ENCODE assay signal across 20 cellular contexts in the genomic region with DNA sequence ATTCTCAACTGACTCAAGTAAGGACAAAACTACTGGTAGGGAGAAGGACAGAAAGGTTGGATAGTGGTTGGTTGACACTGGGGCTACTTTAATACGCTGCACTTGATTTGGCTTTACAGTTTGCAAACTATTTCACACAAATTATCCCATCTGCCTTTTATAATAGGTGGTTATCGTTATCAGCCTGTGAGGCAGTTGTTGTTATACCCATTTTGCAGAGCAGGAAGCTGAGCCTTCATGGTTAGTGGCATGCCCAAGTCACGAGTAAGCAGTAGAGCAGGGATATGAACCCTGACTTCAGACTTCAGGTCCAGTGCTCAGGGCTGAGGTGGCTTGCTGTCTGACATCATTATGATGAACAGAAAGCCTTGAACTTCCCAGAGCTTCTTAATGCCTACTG. TPM values are rescaled to one million over a fixed set of nuclear protein-coding genes. Genes with fewer than 3 reads are reported as not detected.
DNase-seq lines count a peak whose midpoint lies in the region; ATAC-seq, FAIRE-seq and TF ChIP-seq lines count a peak whose summit lies in the region.
"Had no signal": no experiment of that assay in that cellular context is flagged by ENCODE, and none has a peak within 500 bp of the region (broad histone marks: within the 10 kb centered on the region; RNA-seq: fewer than 3 reads in every experiment).

No MANE protein-coding gene starts in this region.

- dilution Hi-C loops in keratinocyte (cut with MboI; ENCODE audit: extremely low pct_ligation_motif_present, low sequenced_read_pairs), result no loop called here

- peak overlapping the region in 1 of 3 experiments; percentile 17; a peak in 1 of 7 replicates for H3K27ac Mint-ChIP-seq in H9
- H3K27ac Mint-ChIP-seq: progenitor cell of endocrine pancreas; T-helper 1 cell treated with Interleukin-12 subunit alpha and Interleukin-12 subunit beta and Interleukin-4 antibody, amounts not matched to agents 30 μg/mL and 1 μg/mL, for 36 hours had no signal

- H3K4me3 ChIP-seq in SJSA1, result no peak overlapping the region
- no peak overlapping the region for H3K4me3 ChIP-seq in keratinocyte (ENCODE audit: control insufficient read depth in 2 of 3, extremely low read depth in 1 of 3, insufficient read depth in 2 of 3, low read depth in 1 of 3, low read length in 3 of 3)
- H3K4me3 ChIP-seq in stomach smooth muscle (ENCODE audit: low read length in 2 of 2), result no peak overlapping the region
- H3K4me3 ChIP-seq: BLaER1 treated with 17β-estradiol and CSF1 and Interleukin-3, amounts not matched to agents 10 nM and 100 nM; body of pancreas; SK-N-MC; uterus had no signal

- H3K27me3 Mint-ChIP-seq in H9 (ENCODE audit: low read depth), result peaks cover 54% of the 10 kb centered on the region

- H4K5ac ChIP-seq in H9 (ENCODE audit: insufficient read length, low read depth, low read length), result no peak overlapping the region

- no peak overlapping the region for H3T11ph ChIP-seq in H9 (ENCODE audit: low read length)

- no peak overlapping the region for H2BK5ac ChIP-seq in H9 (ENCODE audit: insufficient read length, low read length)

- no peak overlapping the region for H2BK15ac ChIP-seq in H9 (ENCODE audit: low read depth, low read length)

- H3K9me3 ChIP-seq in H9 (ENCODE audit: control insufficient read depth, low read depth, low read length) (no peaks in the 10 kb centered on the region), SJSA1 (replicated peaks) (0 out of 2 replicates have a peak, but pooled peaks cover 2% of the 10 kb centered on the region), keratinocyte (ENCODE audit: control insufficient read depth, low read depth, low read length) (no peaks in the 10 kb centered on the region), stomach smooth muscle (ENCODE audit: control insufficient read depth in 2 of 2, low read length in 2 of 2) (no peaks in the 10 kb centered on the region)
- H3K9me3 ChIP-seq: BLaER1 treated with 17β-estradiol and CSF1 and Interleukin-3, amounts not matched to agents 10 nM and 100 nM; body of pancreas; uterus had no signal

- H4K91ac ChIP-seq in H9 (ENCODE audit: insufficient read length, low read depth, low read length), result no peak overlapping the region

- H3K27ac ChIP-seq in H9 (ENCODE audit: insufficient read length, low read depth, low read length) (no peak overlapping the region), SJSA1 (peak overlapping the region; percentile 7; the same call in 1 of the 2 replicates), keratinocyte (ENCODE audit: control insufficient read depth, insufficient read depth, low read length) (no peak overlapping the region), stomach smooth muscle (ENCODE audit: low read length) (peak overlapping the region; percentile 88)
- H3K27ac ChIP-seq: BLaER1 treated with 17β-estradiol and CSF1 and Interleukin-3, amounts not matched to agents 10 nM and 100 nM had no signal

- peaks cover 68% of the 10 kb centered on the region for H3K36me3 ChIP-seq in SJSA1
- H3K36me3 ChIP-seq in keratinocyte (ENCODE audit: control insufficient read depth in 2 of 2, extremely low read depth in 1 of 2, insufficient read depth in 2 of 2, low read length in 2 of 2), result no peaks in the 10 kb centered on the region
- no peaks in the 10 kb centered on the region for H3K36me3 ChIP-seq in stomach smooth muscle (ENCODE audit: control insufficient read depth in 2 of 2, insufficient read depth in 2 of 2, low read length in 2 of 2)
- H3K36me3 ChIP-seq: uterus had no signal

- H3K9ac ChIP-seq in H9 (ENCODE audit: extremely low read depth, insufficient read length, low read length), result no peak overlapping the region
- no peak overlapping the region for H3K9ac ChIP-seq in keratinocyte (ENCODE audit: control insufficient read depth, extremely low read depth, insufficient read depth, low read length)
- no peak overlapping the region for H3K9ac ChIP-seq in stomach smooth muscle (ENCODE audit: low read length in 2 of 2)
- H3K9ac ChIP-seq: BLaER1 treated with 17β-estradiol and CSF1 and Interleukin-3, amounts not matched to agents 10 nM and 100 nM had no signal

- H3K79me2 ChIP-seq in H9 (ENCODE audit: insufficient read depth, low read length) (no peaks in the 10 kb centered on the region), keratinocyte (ENCODE audit: control insufficient read depth, insufficient read depth, low read length) (peaks cover 73% of the 10 kb centered on the region)

- H3K9me1 ChIP-seq in keratinocyte (ENCODE audit: control insufficient read depth, extremely low read depth, insufficient read depth, low read length), result no peaks in the 10 kb centered on the region

- no peaks in the 10 kb centered on the region for H4K20me1 ChIP-seq in H9 (ENCODE audit: control insufficient read depth, insufficient read depth, insufficient read length)
- peaks cover 2% of the 10 kb centered on the region for H4K20me1 ChIP-seq in keratinocyte (ENCODE audit: control insufficient read depth, extremely low read depth, insufficient read depth, low read length)

- H2BK12ac ChIP-seq in H9 (ENCODE audit: insufficient read length, low read depth, low read length), result no peak overlapping the region

- no peak overlapping the region for H2BK20ac ChIP-seq in H9 (ENCODE audit: low read depth, low read length, poor library complexity, severe bottlenecking)

- no peak for DNase-seq in H9
- DNase-seq in SJSA1 (ENCODE audit: low read depth in 1 of 2, low spot score in 2 of 2), result no peak
- no peak for DNase-seq in keratinocyte (ENCODE audit: low read depth, low spot score)
- DNase-seq in GF-D8 (lab: John Stamatoyannopoulos, UW), result no peak
- DNase-seq: body of pancreas, COR-L47, kidney glomerular epithelial cell, NCI-H1092 treated with DMSO at 0.1 percent for 48 hours, NCI-H2029, RPMI8226, uterus had no signal

- FAIRE-seq in keratinocyte (lab: Jason Lieb, UNC), result peak; percentile 26
- FAIRE-seq: GM19239, HTR-8/SVneo had no signal

- H2AK5ac ChIP-seq in H9 (ENCODE audit: insufficient read length, low read length), result no peak overlapping the region

- H3K23me2 ChIP-seq in H9 (ENCODE audit: insufficient read length, low read depth, low read length, poor library complexity, severe bottlenecking), result peaks cover 20% of the 10 kb centered on the region

- H2BK120ac ChIP-seq in H9 (ENCODE audit: low read depth, low read length, poor library complexity, severe bottlenecking), result no peak overlapping the region

- H3K18ac ChIP-seq in H9 (ENCODE audit: insufficient read length, low read depth, low read length), result peak overlapping the region; percentile 27

- no peak overlapping the region for H4K8ac ChIP-seq in H9 (replicated peaks; ENCODE audit: insufficient read length, low read depth, low read length)

- H3K79me1 ChIP-seq in H9 (ENCODE audit: insufficient read depth, low read depth, low read length, poor library complexity, severe bottlenecking), result peaks cover 4% of the 10 kb centered on the region

- H3K27me3 ChIP-seq in H9 (ENCODE audit: insufficient read depth, low read length) (no peaks in the 10 kb centered on the region), SJSA1 (replicated peaks) (no peaks in the 10 kb centered on the region), keratinocyte (ENCODE audit: control insufficient read depth, extremely low read depth, insufficient read depth, low read length) (no peaks in the 10 kb centered on the region), stomach smooth muscle (ENCODE audit: control insufficient read depth in 1 of 2, insufficient read depth in 2 of 2, low read length in 2 of 2) (no peaks in the 10 kb centered on the region)
- H3K27me3 ChIP-seq: body of pancreas, uterus had no signal

- H3K4me2 ChIP-seq in H9 (ENCODE audit: insufficient read depth, insufficient read length, low read length), result no peak overlapping the region
- H3K4me2 ChIP-seq in keratinocyte (ENCODE audit: control insufficient read depth, extremely low read depth, insufficient read depth, low read depth, low read length), result no peak overlapping the region

- H3K56ac ChIP-seq in H9 (ENCODE audit: insufficient read length, low read depth, low read length), result no peak overlapping the region

- no peak overlapping the region for H3K14ac ChIP-seq in H9 (ENCODE audit: insufficient read depth, low read length)

- H3K23ac ChIP-seq in H9 (ENCODE audit: insufficient read length, low read depth, low read length), result no peak overlapping the region

- peaks cover 75 to 76% of the 10 kb centered on the region in 2 experiments for H3K4me1 Mint-ChIP-seq in H9

- no CpG with 5 or more reads among the region's 3 CpGs for WGBS in H9 (ENCODE audit: extremely low coverage, insufficient read length, low lambda C conversion rate)

- H3K36me3 Mint-ChIP-seq in H9 (ENCODE audit: insufficient read depth in 1 of 3, low read depth in 3 of 3), result peaks cover 0 to 6% (median 3%) of the 10 kb centered on the region in 3 experiments; a peak in 3 of 7 replicates

- peaks cover 33% of the 10 kb centered on the region; the same call in 1 of the 2 replicates for H3K4me1 ChIP-seq in H9 (ENCODE audit: insufficient read depth, low read length)
- peaks cover 85% of the 10 kb centered on the region for H3K4me1 ChIP-seq in SJSA1 (replicated peaks)
- peaks cover 68% of the 10 kb centered on the region for H3K4me1 ChIP-seq in keratinocyte (ENCODE audit: control insufficient read depth, extremely low read depth, insufficient read depth, low read length)
- peaks cover 57% of the 10 kb centered on the region for H3K4me1 ChIP-seq in stomach smooth muscle (ENCODE audit: control insufficient read depth, insufficient read depth, low read length)

- H3K4ac ChIP-seq in H9 (ENCODE audit: low read depth, low read length), result no peak overlapping the region

- ATAC-seq in HG02678 (IDR thresholded peaks at IDR 0.05; ENCODE audit: unreplicated experiment) (no peak), HG03135 (IDR thresholded peaks at IDR 0.05; ENCODE audit: unreplicated experiment) (no peak)
- ATAC-seq: body of pancreas had no signal

- H3K4me3 Mint-ChIP-seq in H9, result no peak overlapping the region
- H3K4me3 Mint-ChIP-seq: T-helper 1 cell treated with Interleukin-12 subunit alpha and Interleukin-12 subunit beta and Interleukin-4 antibody, amounts not matched to agents 30 μg/mL and 1 μg/mL, for 36 hours had no signal

- H3K9me3 Mint-ChIP-seq in H9, result no peaks in the 10 kb centered on the region
- H3K9me3 Mint-ChIP-seq: T-helper 1 cell treated with Interleukin-12 subunit alpha and Interleukin-12 subunit beta and Interleukin-4 antibody, amounts not matched to agents 30 μg/mL and 1 μg/mL, for 36 hours had no signal

- H2AFZ ChIP-seq in H9 (ENCODE audit: low read length), result no peak overlapping the region
- no peak overlapping the region for H2AFZ ChIP-seq in keratinocyte (ENCODE audit: control insufficient read depth, low read length)

- no peak for TF ChIP-seq CTCF in H9 (conservative IDR thresholded peaks at IDR 0.05)
- TF ChIP-seq CTCF in keratinocyte (optimal IDR thresholded peaks at IDR 0.05 in 1 of 3, IDR thresholded peaks at IDR 0.05 in 1 of 3, conservative IDR thresholded peaks at IDR 0.05 in 1 of 3; ENCODE audit: extremely low read depth in 1 of 3, insufficient read depth in 2 of 3, low read length in 3 of 3), result no peak

RNA-seq across cellular contexts. Expression of a gene that starts 5.3 kb away (rescaled TPM):
- total RNA-seq in H9 (2021), result 14.4 and 15.8 TPM in 2 replicates
- 48.2 and 91.5 TPM in 2 replicates for total RNA-seq in SJSA1 (2014; rRNA removed; shearing (Covaris generic))
- 13.6 to 21.9 TPM (median 15.0 TPM) in 3 replicates for polyA plus RNA-seq in keratinocyte
- 17.5 TPM for polyA plus RNA-seq in keratinocyte (2011; ENCODE audit: low read depth)
- polyA plus RNA-seq in keratinocyte (2011; cell fraction: cytosol; rRNA removed), result 9.1 and 14.6 TPM in 2 replicates
- polyA plus RNA-seq in keratinocyte (2011; cell fraction: nucleus; rRNA removed), result 39.1 and 50.4 TPM in 2 replicates
- polyA plus RNA-seq in keratinocyte (2012; ENCODE audit: low replicate concordance), result 24.1 and 30.8 TPM in 2 replicates
- polyA minus RNA-seq in keratinocyte, result 32.1 to 53.2 TPM (median 34.4 TPM) in 3 replicates
- polyA minus RNA-seq in keratinocyte (2011; cell fraction: cytosol; rRNA and poly(A)+ RNA removed), result 20.9 TPM
- 32.9 and 56.7 TPM in 2 replicates for polyA minus RNA-seq in keratinocyte (2011; cell fraction: nucleus; rRNA and poly(A)+ RNA removed)

Comparison
In these comparisons a context has a peak if more than half of its experiments do, and no peak if none do; other contexts are left out.
1. H3K27ac ChIP-seq: peak in SJSA1 (single experiment) and stomach smooth muscle (single experiment); none in H9 (single experiment) and keratinocyte (single experiment).